19 cellular contexts compared by ENCODE assay signal in genomic region chr5:74054139-74054538, GRCh38.
DNase-seq lines count a peak whose midpoint lies in the region; ATAC-seq and TF ChIP-seq lines count a peak whose summit lies in the region.
"Had no signal": no experiment of that assay in that cellular context is flagged by ENCODE, and none has a peak within 500 bp of the region (broad histone marks: within the 10 kb centered on the region; RNA-seq: fewer than 3 reads in every experiment).

No MANE protein-coding gene starts in this region.

- H3K27ac ChIP-seq in SK-N-SH (ENCODE audit: low read depth in 2 of 2, low read length in 1 of 2) (peak overlapping the region in 1 of 2 experiments; percentile 43; a peak in 1 of 4 replicates), WERI-Rb-1 (peak overlapping the region; percentile 72)
- H3K27ac ChIP-seq: KMS-11, SJCRH30 had no signal

- H3K9me2 ChIP-seq in SK-N-SH = no peaks in the 10 kb centered on the region

- no peak overlapping the region for H3K4me3 ChIP-seq in SK-N-SH (ENCODE audit: low read depth in 2 of 2, low read length in 1 of 2)
- no peak overlapping the region for H3K4me3 ChIP-seq in WERI-Rb-1 (ENCODE audit: low read depth, low read length)
- H3K4me3 ChIP-seq: SJCRH30 had no signal

- no peaks in the 10 kb centered on the region for H3F3A ChIP-seq in SK-N-SH (replicated peaks; ENCODE audit: insufficient read depth)

- TF ChIP-seq EP300 in SK-N-SH (IDR thresholded peaks at IDR 0.05; ENCODE audit: borderline replicate concordance in 1 of 2, low read depth in 1 of 2, low read length in 1 of 2) = peak in 1 of 2 experiments; percentile 64; a peak in 1 of 4 replicates

- no peaks in the 10 kb centered on the region for H4K20me1 ChIP-seq in SK-N-SH (ENCODE audit: insufficient read depth)

- DNase-seq in SK-N-SH (peak; percentile 14), NCI-H2227 (lab: John Stamatoyannopoulos, UW; ENCODE audit: unreplicated experiment) (peak; percentile 74), WERI-Rb-1 (peak; percentile 19), activated T-cell treated with anti-CD3 and anti-CD28 coated beads for 4 hours (no peak), glomerular visceral epithelial cell (ENCODE audit: extremely low spot score) (no peak), C1 segment of cervical spinal cord (lab: John Stamatoyannopoulos, UW) (no peak)
- DNase-seq: ACHN; CD4-positive, alpha-beta T cell; DMS153; EL; GOT3; NCI-H1105; NCI-H2107; NCI-H774; SJCRH30; T-helper 9 cell had no signal

- H2AFZ ChIP-seq in SK-N-SH (ENCODE audit: low read depth) = no peak overlapping the region

- H3K4me1 ChIP-seq in SK-N-SH (ENCODE audit: control insufficient read depth in 1 of 2, insufficient read depth in 2 of 2, low read depth in 1 of 2, low read length in 1 of 2) = peaks cover 0 to 7% of the 10 kb centered on the region in 2 experiments; a peak in 2 of 4 replicates

- H3K27me3 ChIP-seq in SK-N-SH (ENCODE audit: insufficient read depth) (no peaks in the 10 kb centered on the region), WERI-Rb-1 (ENCODE audit: insufficient read depth, low read depth, severe bottlenecking) (no peaks in the 10 kb centered on the region)
- H3K27me3 ChIP-seq: SJCRH30 had no signal

- TF ChIP-seq CTCF in SK-N-SH (IDR thresholded peaks at IDR 0.05) (no peak), WERI-Rb-1 (IDR thresholded peaks at IDR 0.05; ENCODE audit: low read depth, low read length) (no peak)

- H3K4me2 ChIP-seq in SK-N-SH = no peak overlapping the region
- H3K4me2 ChIP-seq: KMS-11 had no signal

- no peak for TF ChIP-seq RAD21 in SK-N-SH (IDR thresholded peaks at IDR 0.05; ENCODE audit: low read length)

- H3K9me3 ChIP-seq in SK-N-SH = no peaks in the 10 kb centered on the region
- no peaks in the 10 kb centered on the region for H3K9me3 ChIP-seq in WERI-Rb-1 (ENCODE audit: severe bottlenecking)
- H3K9me3 ChIP-seq: SJCRH30 had no signal

- 77% methylated on average over 5 of the region's 5 CpGs for WGBS in SK-N-SH (ENCODE audit: low lambda C conversion rate)

- H3K36me3 ChIP-seq in SK-N-SH (replicated peaks in 1 of 2; ENCODE audit: control insufficient read depth in 1 of 2, insufficient read depth in 2 of 2, low read length in 1 of 2) (no peaks in the 10 kb centered on the region), WERI-Rb-1 (no peaks in the 10 kb centered on the region)
- H3K36me3 ChIP-seq: SJCRH30 had no signal

- POLR2A ChIA-PET in SK-N-SH (lab: Yijun Ruan, JAX) = no interaction called here

- ATAC-seq in SK-N-SH treated with all-trans-retinoic acid at 6 μM for 48 hours = no peak
- ATAC-seq: HepG2 had no signal

- H3K9ac ChIP-seq in SK-N-SH = no peak overlapping the region
- H3K9ac ChIP-seq: KMS-11 had no signal

- H3K79me2 ChIP-seq in SK-N-SH (ENCODE audit: insufficient read depth) = no peaks in the 10 kb centered on the region

- CTCF ChIA-PET in SK-N-SH (lab: Yijun Ruan, JAX) = interaction anchor here (1.8 kb wide), 1 partner anchor 16 kb away, joined by 4 read pairs; no protein-coding TSS in a partner anchor

TF ChIP-seq in SK-N-SH, 30 proteins besides CTCF, POLR2A, EP300 and RAD21:
- TF ChIP-seq FOSL2 (IDR thresholded peaks at IDR 0.05; ENCODE audit: borderline replicate concordance, low read depth) (no peak), GATA2 (CRISPR knock-in tag; IDR thresholded peaks at IDR 0.05) (peak; percentile 76), ELF1 (IDR thresholded peaks at IDR 0.05) (no peak), USF2 (IDR thresholded peaks at IDR 0.05; ENCODE audit: borderline replicate concordance, low read depth, low read length) (no peak), RCOR1 (IDR thresholded peaks at IDR 0.05; ENCODE audit: low read length) (peak; percentile 63; the same call in 1 of the 2 replicates), SMC3 (IDR thresholded peaks at IDR 0.05; ENCODE audit: low read depth, low read length) (no peak), USF1 (IDR thresholded peaks at IDR 0.05; ENCODE audit: borderline replicate concordance, low read depth) (no peak), CHD2 (IDR thresholded peaks at IDR 0.05; ENCODE audit: low read length, partially characterized antibody) (no peak)

TF ChIP-seq in SK-N-SH treated with all-trans-retinoic acid at 6 μM for 48 hours, 23 proteins besides CTCF, POLR2A, EP300 and RAD21 (continues in another document):
- TF ChIP-seq ZNF565 (CRISPR knock-in tag; conservative IDR thresholded peaks at IDR 0.05; ENCODE audit: low read depth) (no peak), ZFP30 (CRISPR knock-in tag; IDR thresholded peaks at IDR 0.05) (no peak), PPARA (CRISPR knock-in tag; IDR thresholded peaks at IDR 0.05; ENCODE audit: borderline replicate concordance) (no peak), ZNF70 (CRISPR knock-in tag; IDR thresholded peaks at IDR 0.05) (no peak), TOX (CRISPR knock-in tag; IDR thresholded peaks at IDR 0.05; ENCODE audit: borderline replicate concordance) (no peak), POU6F1 (CRISPR knock-in tag; IDR thresholded peaks at IDR 0.05; ENCODE audit: borderline replicate concordance, low read depth) (no peak), CSRNP3 (CRISPR knock-in tag; IDR thresholded peaks at IDR 0.05) (no peak), PATZ1 (CRISPR knock-in tag; IDR thresholded peaks at IDR 0.05; ENCODE audit: borderline replicate concordance) (no peak), ZC3H10 (CRISPR knock-in tag; IDR thresholded peaks at IDR 0.05) (no peak), SNAI2 (CRISPR knock-in tag; IDR thresholded peaks at IDR 0.05) (no peak), CREB5 (CRISPR knock-in tag; IDR thresholded peaks at IDR 0.05; ENCODE audit: low read depth) (no peak), GLIS3 (CRISPR knock-in tag; IDR thresholded peaks at IDR 0.05) (no peak), ZFP3 (CRISPR knock-in tag; IDR thresholded peaks at IDR 0.05) (no peak), ISL1 (CRISPR knock-in tag; IDR thresholded peaks at IDR 0.05) (no peak), ARNTL (CRISPR knock-in tag; IDR thresholded peaks at IDR 0.05; ENCODE audit: borderline replicate concordance, low read depth) (no peak)

Comparison
In these comparisons a context has a peak if more than half of its experiments do, and no peak if none do; other contexts are left out.
1. DNase-seq: peak in SK-N-SH (single experiment), NCI-H2227 (single experiment) and WERI-Rb-1 (single experiment); none in activated T-cell treated with anti-CD3 and anti-CD28 coated beads for 4 hours (single experiment), glomerular visceral epithelial cell (single experiment) and C1 segment of cervical spinal cord (0 of 14).